ENCODE assay signal across 17 cellular contexts in the genomic region with DNA sequence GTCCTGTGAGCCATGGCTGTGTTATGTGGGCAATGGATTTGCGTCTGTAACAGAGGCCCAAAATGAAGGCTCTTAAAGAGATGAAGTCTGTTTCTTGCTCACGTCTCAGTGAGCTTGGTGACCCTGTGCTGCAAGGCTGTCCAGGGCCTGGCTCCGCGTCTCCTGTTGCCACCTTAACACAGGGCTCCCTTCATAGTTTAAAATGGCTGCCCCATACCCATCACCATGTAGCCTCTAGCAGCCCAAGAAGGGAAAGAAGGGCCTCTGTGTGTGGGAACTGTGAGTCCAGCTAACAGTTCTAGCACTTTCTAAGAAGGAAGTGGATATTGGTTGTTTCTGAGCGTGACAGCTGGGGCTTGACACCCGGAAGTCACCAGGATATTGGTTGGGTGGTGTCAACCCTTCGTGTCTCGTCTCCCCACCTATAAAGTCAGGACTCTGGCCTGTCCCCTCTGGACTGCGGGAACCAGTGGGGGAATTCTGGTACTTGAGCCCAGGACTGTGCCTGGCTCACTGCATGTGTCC. TPM values are rescaled to one million over a fixed set of nuclear protein-coding genes. Genes with fewer than 3 reads are reported as not detected.
A peak's percentile ranks its signal among the peaks of the same experiment; 100 is the strongest.
DNase-seq lines count a peak whose midpoint lies in the region; ATAC-seq and TF ChIP-seq lines count a peak whose summit lies in the region.
"Had no signal": no experiment of that assay in that cellular context is flagged by ENCODE, and none has a peak within 500 bp of the region (broad histone marks: within the 10 kb centered on the region; RNA-seq: fewer than 3 reads in every experiment).

No MANE protein-coding gene starts in this region.

- H3K27me3 Mint-ChIP-seq in activated naive CD4-positive, alpha-beta T cell treated with anti-CD3 and anti-CD28 coated beads for 36 hours (ENCODE audit: low read depth): no peaks in the 10 kb centered on the region
- no peaks in the 10 kb centered on the region for H3K27me3 Mint-ChIP-seq in activated CD8-positive, alpha-beta T cell treated with anti-CD3 and anti-CD28 coated beads for 36 hours
- H3K27me3 Mint-ChIP-seq: IgD-negative memory B cell had no signal

- peaks cover 6% of the 10 kb centered on the region for H3K4me1 ChIP-seq in lower lobe of right lung
- peaks cover 56% of the 10 kb centered on the region for H3K4me1 ChIP-seq in vagina
- H3K4me1 ChIP-seq: prostate gland had no signal

- TF ChIP-seq CTCF in activated CD8-positive, alpha-beta T cell treated with anti-CD3 and anti-CD28 coated beads for 36 hours (IDR thresholded peaks at IDR 0.05): no peak
- no peak for TF ChIP-seq CTCF in lower lobe of right lung (IDR thresholded peaks at IDR 0.05)
- TF ChIP-seq CTCF in vagina (IDR thresholded peaks at IDR 0.05): no peak

- H3K9me3 Mint-ChIP-seq in activated naive CD4-positive, alpha-beta T cell treated with anti-CD3 and anti-CD28 coated beads, Interleukin-2, amount 50 U/mL, for 72 hours: no peaks in the 10 kb centered on the region
- H3K9me3 Mint-ChIP-seq in activated naive CD4-positive, alpha-beta T cell treated with anti-CD3 and anti-CD28 coated beads for 36 hours: no peaks in the 10 kb centered on the region
- no peaks in the 10 kb centered on the region for H3K9me3 Mint-ChIP-seq in activated CD8-positive, alpha-beta T cell treated with anti-CD3 and anti-CD28 coated beads for 36 hours
- H3K9me3 Mint-ChIP-seq: IgD-negative memory B cell had no signal

- ATAC-seq in activated naive CD4-positive, alpha-beta T cell treated with anti-CD3 and anti-CD28 coated beads, Interleukin-2, amount 50 U/mL, for 72 hours: no peak
- no peak for ATAC-seq in activated CD8-positive, alpha-beta T cell treated with anti-CD3 and anti-CD28 coated beads for 36 hours
- ATAC-seq in lower lobe of right lung: no peak
- ATAC-seq in GM18498 (IDR thresholded peaks at IDR 0.05; ENCODE audit: unreplicated experiment): no peak
- ATAC-seq in HG03432 (IDR thresholded peaks at IDR 0.05; ENCODE audit: unreplicated experiment): no peak
- ATAC-seq: esophagus mucosa had no signal

- H3K36me3 Mint-ChIP-seq in activated naive CD4-positive, alpha-beta T cell treated with anti-CD3 and anti-CD28 coated beads, Interleukin-2, amount 50 U/mL, for 72 hours: peaks cover 0 to 3% of the 10 kb centered on the region in 2 donors
- H3K36me3 Mint-ChIP-seq in activated naive CD4-positive, alpha-beta T cell treated with anti-CD3 and anti-CD28 coated beads for 36 hours (ENCODE audit: low read depth): peaks cover 10% of the 10 kb centered on the region
- peaks cover 20% of the 10 kb centered on the region for H3K36me3 Mint-ChIP-seq in activated CD8-positive, alpha-beta T cell treated with anti-CD3 and anti-CD28 coated beads for 36 hours (ENCODE audit: low read depth)

- H3K36me3 ChIP-seq in lower lobe of right lung: peaks cover 96% of the 10 kb centered on the region
- H3K36me3 ChIP-seq in vagina: peaks cover 0 to 43% of the 10 kb centered on the region in 2 donors
- H3K36me3 ChIP-seq: prostate gland had no signal

- CTCF ChIA-PET in activated naive CD4-positive, alpha-beta T cell treated with anti-CD3 and anti-CD28 coated beads for 36 hours (lab: Charles Lee): no interaction called here
- CTCF ChIA-PET in activated CD8-positive, alpha-beta T cell treated with anti-CD3 and anti-CD28 coated beads for 36 hours (lab: Charles Lee): interaction anchor here (1.0 to 1.1 kb wide), 2 partner anchors 43 to 49 kb away, joined by 3 read pairs; no protein-coding TSS in a partner anchor

- intact Hi-C loops in activated naive CD4-positive, alpha-beta T cell treated with anti-CD3 and anti-CD28 coated beads for 36 hours (cut with micrococcal nuclease): no loop called here
- intact Hi-C loops in activated CD8-positive, alpha-beta T cell treated with anti-CD3 and anti-CD28 coated beads for 36 hours (cut with micrococcal nuclease): no loop called here
- intact Hi-C loops in lower lobe of right lung (cut with DNase I): no loop called here
- intact Hi-C loops in vagina (cut with DNase I): no loop called here

- H3K4me3 Mint-ChIP-seq in activated naive CD4-positive, alpha-beta T cell treated with anti-CD3 and anti-CD28 coated beads for 36 hours: no peak overlapping the region
- no peak overlapping the region for H3K4me3 Mint-ChIP-seq in activated CD8-positive, alpha-beta T cell treated with anti-CD3 and anti-CD28 coated beads for 36 hours
- H3K4me3 Mint-ChIP-seq: IgD-negative memory B cell had no signal

- peaks cover 6% of the 10 kb centered on the region for H3K4me1 Mint-ChIP-seq in activated naive CD4-positive, alpha-beta T cell treated with anti-CD3 and anti-CD28 coated beads for 36 hours (ENCODE audit: low read depth)
- peaks cover 11% of the 10 kb centered on the region for H3K4me1 Mint-ChIP-seq in activated CD8-positive, alpha-beta T cell treated with anti-CD3 and anti-CD28 coated beads for 36 hours (ENCODE audit: low read depth)

- H3K27me3 ChIP-seq in lower lobe of right lung (ENCODE audit: low read depth): no peaks in the 10 kb centered on the region
- H3K27me3 ChIP-seq in vagina: no peaks in the 10 kb centered on the region
- H3K27me3 ChIP-seq: suprapubic skin had no signal

- peak overlapping the region; percentile 4 to 50 for H3K27ac Mint-ChIP-seq in activated naive CD4-positive, alpha-beta T cell treated with anti-CD3 and anti-CD28 coated beads, Interleukin-2, amount 50 U/mL, for 72 hours
- H3K27ac Mint-ChIP-seq in activated naive CD4-positive, alpha-beta T cell treated with anti-CD3 and anti-CD28 coated beads for 36 hours: no peak overlapping the region
- H3K27ac Mint-ChIP-seq in activated CD8-positive, alpha-beta T cell treated with anti-CD3 and anti-CD28 coated beads for 36 hours: peak overlapping the region; percentile 46

- no peak for TF ChIP-seq POLR2A in vagina (IDR thresholded peaks at IDR 0.05)

- H3K27ac ChIP-seq in lower lobe of right lung (peak overlapping the region; percentile 49), vagina (peak overlapping the region; percentile 89)
- H3K27ac ChIP-seq: suprapubic skin had no signal

- H3K9me3 ChIP-seq in lower lobe of right lung (no peaks in the 10 kb centered on the region), vagina (no peaks in the 10 kb centered on the region)
- H3K9me3 ChIP-seq: prostate gland, suprapubic skin had no signal

- POLR2A ChIA-PET in activated CD8-positive, alpha-beta T cell treated with anti-CD3 and anti-CD28 coated beads for 36 hours (lab: Charles Lee): interaction anchor here (0.5 to 0.9 kb wide), 2 partner anchors 96 to 1237 kb away, joined by 3 to 4 read pairs; no protein-coding TSS in a partner anchor

- no peak for DNase-seq in activated naive CD4-positive, alpha-beta T cell treated with anti-CD3 and anti-CD28 coated beads, Interleukin-2, amount 50 U/mL, for 72 hours (ENCODE audit: low spot score in 2 of 2)
- DNase-seq in activated naive CD4-positive, alpha-beta T cell treated with anti-CD3 and anti-CD28 coated beads for 36 hours: no peak
- DNase-seq in activated CD8-positive, alpha-beta T cell treated with anti-CD3 and anti-CD28 coated beads for 36 hours: no peak
- DNase-seq in lower lobe of right lung: no peak
- no peak for DNase-seq in vagina (ENCODE audit: extremely low spot score in 2 of 2)
- no peak for DNase-seq in effector CD8-positive, alpha-beta T cell (lab: John Stamatoyannopoulos, UW)
- DNase-seq: activated CD4-positive, alpha-beta T cell treated with anti-CD3 and anti-CD28 coated beads for 1 hour; anterior cingulate cortex; DMS53; NCI-H1092; NCI-H82 had no signal

- no peak overlapping the region for H3K4me3 ChIP-seq in lower lobe of right lung
- H3K4me3 ChIP-seq in vagina: no peak overlapping the region
- H3K4me3 ChIP-seq: prostate gland had no signal

RNA-seq across cellular contexts. Expression of a gene that starts 20.9 kb away (rescaled TPM):
- 10 to 100 TPM in 1 of 2 donors, 1 to 10 TPM in 1; 9.7 to 15.0 TPM for total RNA-seq in activated naive CD4-positive, alpha-beta T cell treated with anti-CD3 and anti-CD28 coated beads, Interleukin-2, amount 50 U/mL, for 72 hours
- total RNA-seq in activated naive CD4-positive, alpha-beta T cell treated with anti-CD3 and anti-CD28 coated beads for 36 hours: 10 to 100 TPM; 15.3 to 16.7 TPM
- total RNA-seq in activated CD8-positive, alpha-beta T cell treated with anti-CD3 and anti-CD28 coated beads for 36 hours: 10 to 100 TPM; 12.9 to 15.0 TPM
- total RNA-seq in lower lobe of right lung (23.5 TPM), vagina (20.4 TPM)

RNA-seq across cellular contexts. Expression of a gene that starts 33.1 kb away (rescaled TPM):
- total RNA-seq in activated naive CD4-positive, alpha-beta T cell treated with anti-CD3 and anti-CD28 coated beads, Interleukin-2, amount 50 U/mL, for 72 hours: 1 to 10 TPM; 3.5 to 6.4 TPM
- 1 to 10 TPM; 4.4 to 4.8 TPM for total RNA-seq in activated naive CD4-positive, alpha-beta T cell treated with anti-CD3 and anti-CD28 coated beads for 36 hours
- total RNA-seq in activated CD8-positive, alpha-beta T cell treated with anti-CD3 and anti-CD28 coated beads for 36 hours: 1 to 10 TPM; 1.2 to 1.3 TPM
- 11.7 TPM for total RNA-seq in lower lobe of right lung
- 2.5 TPM for total RNA-seq in vagina
- total RNA-seq: esophagus mucosa had no signal

RNA-seq across cellular contexts. Expression of a gene that starts 56.3 kb away (rescaled TPM):
- 10 to 100 TPM; 46.4 to 73.6 TPM for total RNA-seq in activated naive CD4-positive, alpha-beta T cell treated with anti-CD3 and anti-CD28 coated beads, Interleukin-2, amount 50 U/mL, for 72 hours
- total RNA-seq in activated naive CD4-positive, alpha-beta T cell treated with anti-CD3 and anti-CD28 coated beads for 36 hours: 10 to 100 TPM; 88.4 to 89.3 TPM
- total RNA-seq in activated CD8-positive, alpha-beta T cell treated with anti-CD3 and anti-CD28 coated beads for 36 hours: 10 to 100 TPM; 95.1 to 95.4 TPM
- 27.5 TPM for total RNA-seq in lower lobe of right lung
- 28.2 TPM for total RNA-seq in vagina
